In the genomic region with DNA sequence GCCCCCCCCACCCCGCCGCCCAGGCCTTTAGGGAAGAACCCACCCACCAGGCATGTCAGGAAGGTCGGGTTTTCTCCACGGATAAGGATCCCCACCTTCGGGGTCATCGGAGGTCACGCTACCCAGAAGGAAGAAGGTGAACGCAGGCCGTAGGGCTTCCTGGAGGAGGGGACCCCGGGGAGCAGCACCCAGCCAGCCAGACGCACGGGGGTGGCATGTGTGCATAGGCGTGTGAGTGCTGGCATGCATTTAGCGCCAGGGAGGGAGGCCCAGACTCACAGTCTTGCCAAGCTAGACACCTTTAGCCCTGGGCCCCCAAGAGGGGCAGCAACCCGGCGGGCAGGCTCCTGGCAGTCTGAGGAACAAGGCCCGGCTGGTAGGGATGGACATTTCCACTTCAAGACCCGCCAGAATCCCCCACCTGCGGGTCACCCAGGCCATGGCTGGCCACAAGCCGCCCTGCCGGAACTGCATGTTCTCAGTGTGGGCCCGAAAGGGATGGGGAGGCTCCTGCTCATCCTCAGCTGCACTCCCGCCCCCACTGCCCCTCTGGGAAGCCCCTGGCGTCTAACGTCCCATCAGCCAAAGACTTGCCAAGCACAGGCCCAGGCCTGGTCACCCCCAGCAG, we compare ENCODE assay signal across 13 cellular contexts. TPM values are rescaled to one million over a fixed set of nuclear protein-coding genes. Genes with fewer than 3 reads are reported as not detected.
A peak's percentile ranks its signal among the peaks of the same experiment; 100 is the strongest.
DNase-seq lines count a peak whose midpoint lies in the region; ATAC-seq and TF ChIP-seq lines count a peak whose summit lies in the region.
"Had no signal": no experiment of that assay in that cellular context is flagged by ENCODE, and none has a peak within 500 bp of the region (broad histone marks: within the 10 kb centered on the region; RNA-seq: fewer than 3 reads in every experiment).

No MANE protein-coding gene starts in this region.

- TF ChIP-seq CTCF in 22Rv1 (IDR thresholded peaks at IDR 0.05) (no peak), WERI-Rb-1 (IDR thresholded peaks at IDR 0.05; ENCODE audit: low read depth, low read length) (no peak), omental fat pad (IDR thresholded peaks at IDR 0.05) (no peak)

- no peak overlapping the region for H3K4me3 ChIP-seq in CD4-positive, CD25-positive, alpha-beta regulatory T cell (ENCODE audit: low read depth, low read length)
- H3K4me3 ChIP-seq in WERI-Rb-1 (ENCODE audit: low read depth, low read length), result no peak overlapping the region
- H3K4me3 ChIP-seq in naive thymus-derived CD4-positive, alpha-beta T cell (ENCODE audit: low read length), result no peak overlapping the region

- H3K36me3 Mint-ChIP-seq in CD4-positive, CD25-positive, alpha-beta regulatory T cell, result no peaks in the 10 kb centered on the region
- peaks cover 0 to 5% (median 0%) of the 10 kb centered on the region in 5 donors for H3K36me3 Mint-ChIP-seq in naive thymus-derived CD4-positive, alpha-beta T cell

- peak in 1 of 2 donors; percentile 30 for ATAC-seq in CD4-positive, CD25-positive, alpha-beta regulatory T cell (ENCODE audit: low read depth in 2 of 2)
- no peak for ATAC-seq in naive thymus-derived CD4-positive, alpha-beta T cell
- ATAC-seq in GM21723 (IDR thresholded peaks at IDR 0.05; ENCODE audit: unreplicated experiment), result no peak
- ATAC-seq in omental fat pad (ENCODE audit: low FRiP score), result no peak
- ATAC-seq: left lobe of liver had no signal

- H3K27me3 Mint-ChIP-seq in CD4-positive, CD25-positive, alpha-beta regulatory T cell, result no peaks in the 10 kb centered on the region
- H3K27me3 Mint-ChIP-seq in naive thymus-derived CD4-positive, alpha-beta T cell, result no peaks in the 10 kb centered on the region
- H3K27me3 Mint-ChIP-seq: progenitor cell of endocrine pancreas had no signal

- H3K4me1 ChIP-seq in CD4-positive, CD25-positive, alpha-beta regulatory T cell (ENCODE audit: control insufficient read depth, insufficient read depth, low read length, poor library complexity, severe bottlenecking), result peaks cover 12% of the 10 kb centered on the region
- peaks cover 9 to 18% of the 10 kb centered on the region in 2 donors for H3K4me1 ChIP-seq in naive thymus-derived CD4-positive, alpha-beta T cell (ENCODE audit: control insufficient read depth in 2 of 2, insufficient read depth in 2 of 2, low read length in 2 of 2)

- peaks cover 0 to 2% (median 0%) of the 10 kb centered on the region in 7 donors for H3K9me3 Mint-ChIP-seq in CD4-positive, CD25-positive, alpha-beta regulatory T cell
- H3K9me3 Mint-ChIP-seq in naive thymus-derived CD4-positive, alpha-beta T cell, result peaks cover 0 to 16% (median 0%) of the 10 kb centered on the region in 11 donors

- H3K27ac Mint-ChIP-seq in CD4-positive, CD25-positive, alpha-beta regulatory T cell, result no peak overlapping the region
- H3K27ac Mint-ChIP-seq in naive thymus-derived CD4-positive, alpha-beta T cell, result peak overlapping the region in 7 of 9 donors; percentile 29 to 99 (median 60)
- H3K27ac Mint-ChIP-seq: progenitor cell of endocrine pancreas had no signal

- CTCF ChIA-PET in naive thymus-derived CD4-positive, alpha-beta T cell (lab: Charles Lee), result no interaction called here

- H3K27me3 ChIP-seq in CD4-positive, CD25-positive, alpha-beta regulatory T cell (ENCODE audit: control insufficient read depth, insufficient read depth, low read length), result no peaks in the 10 kb centered on the region
- no peaks in the 10 kb centered on the region for H3K27me3 ChIP-seq in WERI-Rb-1 (ENCODE audit: insufficient read depth, low read depth, severe bottlenecking)
- no peaks in the 10 kb centered on the region for H3K27me3 ChIP-seq in naive thymus-derived CD4-positive, alpha-beta T cell (ENCODE audit: control insufficient read depth in 2 of 2, insufficient read depth in 2 of 2, low read length in 2 of 2)

- no peaks in the 10 kb centered on the region for H3K9me3 ChIP-seq in CD4-positive, CD25-positive, alpha-beta regulatory T cell (ENCODE audit: control insufficient read depth in 2 of 2, low read length in 2 of 2)
- no peaks in the 10 kb centered on the region for H3K9me3 ChIP-seq in WERI-Rb-1 (ENCODE audit: severe bottlenecking)
- no peaks in the 10 kb centered on the region for H3K9me3 ChIP-seq in naive thymus-derived CD4-positive, alpha-beta T cell (ENCODE audit: control insufficient read depth in 2 of 3, low read length in 3 of 3)

- peak overlapping the region in 1 of 4 donors; percentile 65 for H3K4me3 Mint-ChIP-seq in CD4-positive, CD25-positive, alpha-beta regulatory T cell
- H3K4me3 Mint-ChIP-seq in naive thymus-derived CD4-positive, alpha-beta T cell, result no peak overlapping the region

- peak overlapping the region; percentile 82 for H3K27ac ChIP-seq in 22Rv1
- peak overlapping the region; percentile 88 for H3K27ac ChIP-seq in CD4-positive, CD25-positive, alpha-beta regulatory T cell (ENCODE audit: insufficient read depth, low read length, poor library complexity, severe bottlenecking)
- H3K27ac ChIP-seq in WERI-Rb-1, result peak overlapping the region; percentile 75
- H3K27ac ChIP-seq in naive thymus-derived CD4-positive, alpha-beta T cell (ENCODE audit: low read depth, low read length), result peak overlapping the region; percentile 86

- POLR2A ChIA-PET in naive thymus-derived CD4-positive, alpha-beta T cell (lab: Charles Lee), result interaction anchor here (0.8 to 1.0 kb wide), 2 partner anchors 27 to 105 kb away, joined by 3 to 5 read pairs; no protein-coding TSS in a partner anchor

- DNase-seq in CD4-positive, CD25-positive, alpha-beta regulatory T cell, result no peak
- no peak for DNase-seq in WERI-Rb-1
- DNase-seq in naive thymus-derived CD4-positive, alpha-beta T cell, result no peak
- DNase-seq in NCI-H524 (lab: John Stamatoyannopoulos, UW), result no peak
- no peak for DNase-seq in omental fat pad (ENCODE audit: low spot score)
- DNase-seq: activated CD4-positive, alpha-beta T cell treated with anti-CD3 and anti-CD28 coated beads, Interleukin-2, amount 50 U/mL, for 1 hour; foreskin melanocyte; MM.1S; NCI-H187 had no signal

- no peaks in the 10 kb centered on the region for H3K36me3 ChIP-seq in CD4-positive, CD25-positive, alpha-beta regulatory T cell (ENCODE audit: control insufficient read depth, insufficient read depth, low read length)
- H3K36me3 ChIP-seq in WERI-Rb-1, result no peaks in the 10 kb centered on the region
- H3K36me3 ChIP-seq in naive thymus-derived CD4-positive, alpha-beta T cell (ENCODE audit: control insufficient read depth in 2 of 3, insufficient read depth in 3 of 3, low read length in 3 of 3), result no peaks in the 10 kb centered on the region

- intact Hi-C loops in naive thymus-derived CD4-positive, alpha-beta T cell (cut with micrococcal nuclease), result no loop called here

- H3K4me1 Mint-ChIP-seq in CD4-positive, CD25-positive, alpha-beta regulatory T cell, result peaks cover 4 to 25% (median 11%) of the 10 kb centered on the region in 4 donors
- H3K4me1 Mint-ChIP-seq in naive thymus-derived CD4-positive, alpha-beta T cell, result peaks cover 8 to 23% (median 13%) of the 10 kb centered on the region in 7 donors

RNA-seq across cellular contexts. Expression of a gene that starts 16.7 kb away (rescaled TPM):
- total RNA-seq in CD4-positive, CD25-positive, alpha-beta regulatory T cell, result 294 TPM
- polyA plus RNA-seq in CD4-positive, CD25-positive, alpha-beta regulatory T cell, result 10 to 100 TPM; 34.0 to 47.1 (median 40.3) TPM
- total RNA-seq in naive thymus-derived CD4-positive, alpha-beta T cell, result 100 to 1,000 TPM in 2 of 5 experiments, 10 to 100 TPM in 3; 44.4 to 164 (median 78.3) TPM
- polyA plus RNA-seq in naive thymus-derived CD4-positive, alpha-beta T cell, result 10 to 100 TPM; 21.3 to 38.8 TPM
- total RNA-seq in omental fat pad, result 100 to 1,000 TPM in 2 of 4 donors, 10 to 100 TPM in 2; 92.2 to 174 (median 114) TPM

RNA-seq across cellular contexts. Expression of a gene that starts 25.5 kb away (rescaled TPM):
- total RNA-seq in CD4-positive, CD25-positive, alpha-beta regulatory T cell, result 37.8 TPM
- polyA plus RNA-seq in CD4-positive, CD25-positive, alpha-beta regulatory T cell, result 10 to 100 TPM; 22.4 to 38.2 (median 31.8) TPM
- total RNA-seq in naive thymus-derived CD4-positive, alpha-beta T cell, result 10 to 100 TPM; 19.7 to 80.9 (median 28.5) TPM
- 10 to 100 TPM; 37.3 to 39.1 TPM for polyA plus RNA-seq in naive thymus-derived CD4-positive, alpha-beta T cell
- total RNA-seq in omental fat pad, result 10 to 100 TPM; 30.8 to 52.4 (median 39.8) TPM

RNA-seq across cellular contexts. Expression of a gene that starts 25.6 kb away (rescaled TPM):
- 18.1 TPM for total RNA-seq in CD4-positive, CD25-positive, alpha-beta regulatory T cell
- 10 to 100 TPM; 12.6 to 16.9 (median 15.0) TPM for polyA plus RNA-seq in CD4-positive, CD25-positive, alpha-beta regulatory T cell
- total RNA-seq in naive thymus-derived CD4-positive, alpha-beta T cell, result 10 to 100 TPM; 16.2 to 22.4 (median 19.5) TPM
- polyA plus RNA-seq in naive thymus-derived CD4-positive, alpha-beta T cell, result 10 to 100 TPM; 10.4 to 21.2 TPM
- 10 to 100 TPM; 11.7 to 21.8 (median 13.0) TPM for total RNA-seq in omental fat pad

Comparison
In these comparisons a context has a peak if more than half of its experiments do, and no peak if none do; other contexts are left out.
1. H3K27ac Mint-ChIP-seq: peak in naive thymus-derived CD4-positive, alpha-beta T cell (7 of 9); none in CD4-positive, CD25-positive, alpha-beta regulatory T cell (0 of 3).
2. Peak in every context shown above with its lines, with median percentiles within 50 percentile points of each other: H3K27ac ChIP-seq.